Comparison of ENCODE assay signal across 8 cellular contexts in genomic region chr11:518463-519202, GRCh38. TPM values are rescaled to one million over a fixed set of nuclear protein-coding genes. Genes with fewer than 3 reads are reported as not detected.
A peak's percentile ranks its signal among the peaks of the same experiment; 100 is the strongest.
DNase-seq lines count a peak whose midpoint lies in the region; ATAC-seq, FAIRE-seq and TF ChIP-seq lines count a peak whose summit lies in the region.

No MANE protein-coding gene starts in this region.

- no peak overlapping the region for H2BK12ac ChIP-seq in H9 (ENCODE audit: insufficient read length, low read depth, low read length)

- H3K4ac ChIP-seq in H9 (ENCODE audit: low read depth, low read length), result no peak overlapping the region

- no peak overlapping the region for H2BK20ac ChIP-seq in H9 (ENCODE audit: low read depth, low read length, poor library complexity, severe bottlenecking)

- H3K79me1 ChIP-seq in H9 (ENCODE audit: insufficient read depth, low read depth, low read length, poor library complexity, severe bottlenecking), result no peaks in the 10 kb centered on the region

- no peak overlapping the region for H3K9ac ChIP-seq in H9 (ENCODE audit: extremely low read depth, insufficient read length, low read length)

- H3K4me3 ChIP-seq in gastroesophageal sphincter (peak overlapping the region in 1 of 2 donors; percentile 34), pancreas (peak overlapping the region in 1 of 4 donors; percentile 14), tibial artery (peak overlapping the region; percentile 18 to 44)

- no peak for FAIRE-seq in pancreas (lab: Jason Lieb, UNC)

- H3T11ph ChIP-seq in H9 (ENCODE audit: low read length), result no peak overlapping the region

- H2AK5ac ChIP-seq in H9 (ENCODE audit: insufficient read length, low read length), result no peak overlapping the region

- H3K4me3 Mint-ChIP-seq in H9, result peak overlapping the region; percentile 34 to 56; a peak in 2 of 5 replicates

- peaks cover 10% of the 10 kb centered on the region for H3K27me3 Mint-ChIP-seq in H9 (ENCODE audit: low read depth)

- H3K18ac ChIP-seq in H9 (ENCODE audit: insufficient read length, low read depth, low read length), result no peak overlapping the region

- peak; percentile 26 to 46 for TF ChIP-seq POLR2A in gastroesophageal sphincter (IDR thresholded peaks at IDR 0.05)

- no peaks in the 10 kb centered on the region for H3K79me2 ChIP-seq in H9 (ENCODE audit: insufficient read depth, low read length)

- peak; percentile 100 for TF ChIP-seq CTCF in H9 (conservative IDR thresholded peaks at IDR 0.05)
- peak in 3 of 4 experiments; percentile 100 for TF ChIP-seq CTCF in gastroesophageal sphincter (IDR thresholded peaks at IDR 0.05)
- TF ChIP-seq CTCF in pancreas (IDR thresholded peaks at IDR 0.05), result peak; percentile 99 to 100 (median 100)
- peak; percentile 99 to 100 for TF ChIP-seq CTCF in tibial artery (IDR thresholded peaks at IDR 0.05)

- peaks cover 3% of the 10 kb centered on the region for H3K23me2 ChIP-seq in H9 (ENCODE audit: insufficient read length, low read depth, low read length, poor library complexity, severe bottlenecking)

- H4K91ac ChIP-seq in H9 (ENCODE audit: insufficient read length, low read depth, low read length), result no peak overlapping the region

- H3K27me3 ChIP-seq in H9 (ENCODE audit: insufficient read depth, low read length) (no peaks in the 10 kb centered on the region), gastroesophageal sphincter (no peaks in the 10 kb centered on the region), pancreas (no peaks in the 10 kb centered on the region), tibial artery (no peaks in the 10 kb centered on the region)

- no peak overlapping the region for H2BK5ac ChIP-seq in H9 (ENCODE audit: insufficient read length, low read length)

- H3K4me2 ChIP-seq in H9 (ENCODE audit: insufficient read depth, insufficient read length, low read length), result no peak overlapping the region

- no peaks in the 10 kb centered on the region for H3K4me1 ChIP-seq in H9 (ENCODE audit: insufficient read depth, low read length)
- peaks cover 0 to 12% (median 0%) of the 10 kb centered on the region in 3 donors for H3K4me1 ChIP-seq in gastroesophageal sphincter
- peaks cover 0 to 4% (median 0%) of the 10 kb centered on the region in 3 donors for H3K4me1 ChIP-seq in pancreas
- H3K4me1 ChIP-seq in tibial artery, result peaks cover 0 to 9% (median 3%) of the 10 kb centered on the region in 4 donors

- H3K36me3 ChIP-seq in gastroesophageal sphincter, result peaks cover 0 to 14% of the 10 kb centered on the region in 2 donors
- H3K36me3 ChIP-seq in pancreas, result no peaks in the 10 kb centered on the region
- peaks cover 5 to 16% (median 6%) of the 10 kb centered on the region in 3 donors for H3K36me3 ChIP-seq in tibial artery

- no peak overlapping the region for H2BK120ac ChIP-seq in H9 (ENCODE audit: low read depth, low read length, poor library complexity, severe bottlenecking)

- TF ChIP-seq EP300 in gastroesophageal sphincter (IDR thresholded peaks at IDR 0.05), result no peak

- no peak overlapping the region for H2BK15ac ChIP-seq in H9 (ENCODE audit: low read depth, low read length)

- peak; percentile 99 for ATAC-seq in gastroesophageal sphincter
- peak; percentile 96 to 99 (median 98) for ATAC-seq in pancreas

- intact Hi-C loops in pancreas (cut with DNase I), result no loop called here
- intact Hi-C loops in tibial artery (cut with DNase I; ENCODE audit: low total_unique reads), result no loop called here

- no peak overlapping the region for H4K5ac ChIP-seq in H9 (ENCODE audit: insufficient read length, low read depth, low read length)

- no peaks in the 10 kb centered on the region for H4K20me1 ChIP-seq in H9 (ENCODE audit: control insufficient read depth, insufficient read depth, insufficient read length)

- no peak overlapping the region; a peak in 1 of 7 replicates for H3K27ac Mint-ChIP-seq in H9

- no CpG with 5 or more reads among the region's 74 CpGs for WGBS in H9 (ENCODE audit: extremely low coverage, insufficient read length, low lambda C conversion rate)
- 32 to 43% methylated on average over 8 to 10 of the region's 74 CpGs for WGBS in gastroesophageal sphincter (ENCODE audit: low coverage in 1 of 2), 2 donors
- WGBS in pancreas, 2 donors, result 7% methylated on average over 70 to 74 of the region's 74 CpGs

- H3K14ac ChIP-seq in H9 (ENCODE audit: insufficient read depth, low read length), result no peak overlapping the region

- in situ Hi-C loops in G401 (cut with HindIII; ENCODE audit: low sequenced_read_pairs), result no loop called here

- H4K8ac ChIP-seq in H9 (replicated peaks; ENCODE audit: insufficient read length, low read depth, low read length), result no peak overlapping the region

- peak overlapping the region; percentile 4 for H2AFZ ChIP-seq in H9 (ENCODE audit: low read length)

- no peak overlapping the region for H3K23ac ChIP-seq in H9 (ENCODE audit: insufficient read length, low read depth, low read length)

- peaks cover 3 to 4% of the 10 kb centered on the region in 2 experiments; a peak in 3 of 4 replicates for H3K4me1 Mint-ChIP-seq in H9

- H3K9me3 Mint-ChIP-seq in H9, result peaks cover 34 to 44% of the 10 kb centered on the region in 2 experiments

- H3K36me3 Mint-ChIP-seq in H9 (ENCODE audit: insufficient read depth in 1 of 3, low read depth in 3 of 3), result peaks cover 29 to 34% (median 29%) of the 10 kb centered on the region in 3 experiments

- DNase-seq in G401 (ENCODE audit: low spot score) (peak; percentile 78), H9 (peak; percentile 87), NCI-H526 treated with DMSO at 0.1 percent for 48 hours (lab: John Stamatoyannopoulos, UW) (peak; percentile 80), pancreas (peak; percentile 83 to 98 (median 95)), tibial artery (peak; percentile 93 to 97), NCI-H1105 (lab: John Stamatoyannopoulos, UW) (no peak)
- DNase-seq in activated T-helper 1 cell treated with anti-CD3 and anti-CD28 coated beads, Interleukin-2, amount 50 U/mL, for 16 hours (ENCODE audit: low read depth in 1 of 2, low spot score in 1 of 2), result peak; percentile 74 to 89

- no peaks in the 10 kb centered on the region for H3K9me3 ChIP-seq in H9 (ENCODE audit: control insufficient read depth, low read depth, low read length)
- H3K9me3 ChIP-seq in gastroesophageal sphincter, result peaks cover 0 to 9% (median 0%) of the 10 kb centered on the region in 3 donors
- no peaks in the 10 kb centered on the region for H3K9me3 ChIP-seq in pancreas
- H3K9me3 ChIP-seq in tibial artery, result peaks cover 0 to 9% (median 0%) of the 10 kb centered on the region in 3 donors

- no peak overlapping the region for H3K27ac ChIP-seq in H9 (ENCODE audit: insufficient read length, low read depth, low read length)
- peak overlapping the region; percentile 19 to 87 (median 78) for H3K27ac ChIP-seq in gastroesophageal sphincter
- H3K27ac ChIP-seq in pancreas, result peak overlapping the region; percentile 61 to 88 (median 64)
- peak overlapping the region; percentile 74 to 85 for H3K27ac ChIP-seq in tibial artery

- no peak overlapping the region for H3K56ac ChIP-seq in H9 (ENCODE audit: insufficient read length, low read depth, low read length)

RNA-seq across cellular contexts. Expression of gene RNH1, which starts 11.6 kb away (rescaled TPM):
- 164 and 168 TPM in 2 replicates for total RNA-seq in G401 (2014; rRNA removed; shearing (Covaris generic))
- total RNA-seq in H9 (2021) (60.0 and 67.0 TPM in 2 replicates), gastroesophageal sphincter (100 to 1,000 TPM; 243 to 354 (median 264) TPM), pancreas (10 to 100 TPM; 38.9 to 65.1 (median 59.1) TPM)
- 10 to 100 TPM; 66.8 to 87.7 TPM for polyA plus RNA-seq in pancreas

RNA-seq across cellular contexts. Expression of gene HRAS, which starts 16.7 kb away (rescaled TPM):
- 51.7 and 60.1 TPM in 2 replicates for total RNA-seq in G401 (2014; rRNA removed; shearing (Covaris generic))
- total RNA-seq in H9 (2021) (61.8 and 66.0 TPM in 2 replicates), gastroesophageal sphincter (10 to 100 TPM; 41.1 to 68.0 (median 53.8) TPM), pancreas (10 to 100 TPM; 10.4 to 22.6 (median 19.2) TPM)
- polyA plus RNA-seq in pancreas, result 100 to 1,000 TPM; 103 to 130 TPM

RNA-seq across cellular contexts. Expression of gene LRRC56, which starts 18.7 kb away (rescaled TPM):
- total RNA-seq in G401 (2014; rRNA removed; shearing (Covaris generic)), result 0.03 and 1.0 TPM in 2 replicates
- 3.1 and 3.4 TPM in 2 replicates for total RNA-seq in H9 (2021)
- under 1 TPM in 3 of 4 donors, not detected in 1; 0.13 to 0.69 (median 0.20) TPM for total RNA-seq in gastroesophageal sphincter
- 1 to 10 TPM in 5 of 6 donors, under 1 TPM in 1; 0.98 to 2.0 (median 1.6) TPM for total RNA-seq in pancreas
- 1 to 10 TPM; 5.4 to 7.3 TPM for polyA plus RNA-seq in pancreas

RNA-seq across cellular contexts. Expression of gene LMNTD2, which starts 41.9 kb away (rescaled TPM):
- 2.0 and 2.1 TPM in 2 replicates for total RNA-seq in G401 (2014; rRNA removed; shearing (Covaris generic))
- total RNA-seq in H9 (2021) (4.2 and 4.7 TPM in 2 replicates), gastroesophageal sphincter (1 to 10 TPM in 3 of 4 donors, under 1 TPM in 1; 0.81 to 2.1 (median 1.1) TPM), pancreas (1 to 10 TPM; 2.7 to 6.9 (median 5.6) TPM)
- polyA plus RNA-seq in pancreas, result 10 to 100 TPM; 10.4 to 24.2 TPM

RNA-seq across cellular contexts. Expression of gene RASSF7, which starts 42.1 kb away (rescaled TPM):
- 43.1 and 107 TPM in 2 replicates for total RNA-seq in G401 (2014; rRNA removed; shearing (Covaris generic))
- total RNA-seq in H9 (2021) (26.3 and 30.0 TPM in 2 replicates), gastroesophageal sphincter (10 to 100 TPM in 2 of 4 donors, 1 to 10 TPM in 2; 3.4 to 12.5 (median 8.6) TPM), pancreas (10 to 100 TPM; 17.6 to 35.7 (median 27.9) TPM)
- polyA plus RNA-seq in pancreas, result 100 to 1,000 TPM; 171 to 253 TPM
